Comparison of ENCODE assay signal across 9 cellular contexts in genomic region chr3:121894191-121894990, GRCh38. TPM values are rescaled to one million over a fixed set of nuclear protein-coding genes. Genes with fewer than 3 reads are reported as not detected.
DNase-seq lines count a peak whose midpoint lies in the region; ATAC-seq and TF ChIP-seq lines count a peak whose summit lies in the region.
"Had no signal": no experiment of that assay in that cellular context is flagged by ENCODE, and none has a peak within 500 bp of the region (broad histone marks: within the 10 kb centered on the region; RNA-seq: fewer than 3 reads in every experiment).

TSS of gene SLC15A2 (plus strand) at chr3:121894401. CDS start at chr3:121894477, 76 bp downstream.

- no peak within 1 kb of the TSS for H3K27ac Mint-ChIP-seq in activated CD4-positive, alpha-beta T cell treated with anti-CD3 and anti-CD28 coated beads, Interleukin-2, amount 10 ng/mL, durations not matched to agents 7 days and 5 days

- peaks cover 1% of the 10 kb centered on the region for H3K36me3 Mint-ChIP-seq in activated CD4-positive, alpha-beta T cell treated with anti-CD3 and anti-CD28 coated beads, Interleukin-2, amount 10 ng/mL, durations not matched to agents 7 days and 5 days (ENCODE audit: low read depth)

- H3K4me3 ChIP-seq in HUES6 (ENCODE audit: low read depth, low read length): peak within 1 kb of the TSS; percentile 37
- H3K4me3 ChIP-seq: coronary artery had no signal

- POLR2A ChIA-PET in HEK293T (lab: Yijun Ruan, JAX): no interaction called here
- POLR2A ChIA-PET in activated CD4-positive, alpha-beta T cell treated with anti-CD3 and anti-CD28 coated beads, Interleukin-2, amount 10 ng/mL, durations not matched to agents 7 days and 5 days (lab: Charles Lee): no interaction called here

- no peaks in the 10 kb centered on the region for H3K27me3 Mint-ChIP-seq in activated CD4-positive, alpha-beta T cell treated with anti-CD3 and anti-CD28 coated beads, Interleukin-2, amount 10 ng/mL, durations not matched to agents 7 days and 5 days

- no peak for DNase-seq in cerebellum (ENCODE audit: low spot score)
- peak; percentile 34 for DNase-seq in iPS-NIHi7 (ENCODE audit: extremely low spot score)
- peak; percentile 36 for DNase-seq in renal cortical epithelial cell (ENCODE audit: low read depth)
- DNase-seq in HEK293T (ENCODE audit: extremely low spot score): no peak
- no peak for DNase-seq in activated CD4-positive, alpha-beta T cell treated with anti-CD3 and anti-CD28 coated beads, Interleukin-2, amount 10 ng/mL, durations not matched to agents 7 days and 5 days

- ATAC-seq in GM18519 (IDR thresholded peaks at IDR 0.05; ENCODE audit: low FRiP score, unreplicated experiment) (no peak), GM18520 (IDR thresholded peaks at IDR 0.05; ENCODE audit: unreplicated experiment) (no peak)

- peak within 1 kb of the TSS; percentile 63; the same call in 1 of the 2 replicates for H3K27ac ChIP-seq in HUES6 (ENCODE audit: low read depth, low read length)
- H3K27ac ChIP-seq: coronary artery had no signal

- no peaks in the 10 kb centered on the region for H3K27me3 ChIP-seq in HUES6 (ENCODE audit: control insufficient read depth, insufficient read depth, low read length)

- H3K36me3 ChIP-seq in HUES6 (ENCODE audit: control insufficient read depth, insufficient read depth, low read length): no peaks in the 10 kb centered on the region

- no peaks in the 10 kb centered on the region for H3K9me3 Mint-ChIP-seq in activated CD4-positive, alpha-beta T cell treated with anti-CD3 and anti-CD28 coated beads, Interleukin-2, amount 10 ng/mL, durations not matched to agents 7 days and 5 days

- no peaks in the 10 kb centered on the region for H3K4me1 Mint-ChIP-seq in activated CD4-positive, alpha-beta T cell treated with anti-CD3 and anti-CD28 coated beads, Interleukin-2, amount 10 ng/mL, durations not matched to agents 7 days and 5 days

- no peak within 1 kb of the TSS for H3K9ac ChIP-seq in HUES6 (ENCODE audit: low read length)

- CTCF ChIA-PET in HEK293T (lab: Yijun Ruan, JAX): interaction anchor here (0.5 kb wide), 1 partner anchor 432 kb away, joined by 3 read pairs; no protein-coding TSS in a partner anchor
- CTCF ChIA-PET in activated CD4-positive, alpha-beta T cell treated with anti-CD3 and anti-CD28 coated beads, Interleukin-2, amount 10 ng/mL, durations not matched to agents 7 days and 5 days (lab: Charles Lee): interaction anchor here (0.7 kb wide), 1 partner anchor 10 kb away, joined by 3 read pairs; no protein-coding TSS in a partner anchor

- no peak within 1 kb of the TSS for H3K4me3 Mint-ChIP-seq in activated CD4-positive, alpha-beta T cell treated with anti-CD3 and anti-CD28 coated beads, Interleukin-2, amount 10 ng/mL, durations not matched to agents 7 days and 5 days

- H3K4me1 ChIP-seq in HUES6 (ENCODE audit: control insufficient read depth, insufficient read depth, low read length): peaks cover 23% of the 10 kb centered on the region

- H3K9me3 ChIP-seq in HUES6 (ENCODE audit: control insufficient read depth, insufficient read depth, low read depth, low read length): no peaks in the 10 kb centered on the region

TF ChIP-seq in HEK293T, 16 proteins besides CTCF, POLR2A, EP300 and RAD21:
- TF ChIP-seq BHLHE40 (IDR thresholded peaks at IDR 0.05; ENCODE audit: borderline replicate concordance) (no peak), ZNF384 (IDR thresholded peaks at IDR 0.05) (no peak), ELF4 (IDR thresholded peaks at IDR 0.05) (no peak), LEF1 (IDR thresholded peaks at IDR 0.05; ENCODE audit: borderline replicate concordance) (no peak), FOXM1 (IDR thresholded peaks at IDR 0.05; ENCODE audit: borderline replicate concordance) (no peak), PKNOX1 (IDR thresholded peaks at IDR 0.05) (no peak), FOXA1 (IDR thresholded peaks at IDR 0.05) (no peak), ARNT (IDR thresholded peaks at IDR 0.05) (no peak), SUZ12 (IDR thresholded peaks at IDR 0.05) (no peak), L3MBTL2 (conservative IDR thresholded peaks at IDR 0.05) (no peak)

RNA-seq across cellular contexts. Expression of gene SLC15A2, which starts in this region (rescaled TPM):
- 15.2 TPM for total RNA-seq in cerebellum
- total RNA-seq in renal cortical epithelial cell: 1.9 and 4.7 TPM in 2 replicates
- 1 to 10 TPM; 2.2 TPM for total RNA-seq in activated CD4-positive, alpha-beta T cell treated with anti-CD3 and anti-CD28 coated beads, Interleukin-2, amount 10 ng/mL, durations not matched to agents 7 days and 5 days

Comparison
In these comparisons a context has a peak if more than half of its experiments do, and no peak if none do; other contexts are left out.
1. DNase-seq: peak in iPS-NIHi7 (single experiment) and renal cortical epithelial cell (single experiment); none in cerebellum (single experiment), HEK293T (single experiment) and activated CD4-positive, alpha-beta T cell treated with anti-CD3 and anti-CD28 coated beads, Interleukin-2, amount 10 ng/mL, durations not matched to agents 7 days and 5 days (single experiment).